In the genomic region with DNA sequence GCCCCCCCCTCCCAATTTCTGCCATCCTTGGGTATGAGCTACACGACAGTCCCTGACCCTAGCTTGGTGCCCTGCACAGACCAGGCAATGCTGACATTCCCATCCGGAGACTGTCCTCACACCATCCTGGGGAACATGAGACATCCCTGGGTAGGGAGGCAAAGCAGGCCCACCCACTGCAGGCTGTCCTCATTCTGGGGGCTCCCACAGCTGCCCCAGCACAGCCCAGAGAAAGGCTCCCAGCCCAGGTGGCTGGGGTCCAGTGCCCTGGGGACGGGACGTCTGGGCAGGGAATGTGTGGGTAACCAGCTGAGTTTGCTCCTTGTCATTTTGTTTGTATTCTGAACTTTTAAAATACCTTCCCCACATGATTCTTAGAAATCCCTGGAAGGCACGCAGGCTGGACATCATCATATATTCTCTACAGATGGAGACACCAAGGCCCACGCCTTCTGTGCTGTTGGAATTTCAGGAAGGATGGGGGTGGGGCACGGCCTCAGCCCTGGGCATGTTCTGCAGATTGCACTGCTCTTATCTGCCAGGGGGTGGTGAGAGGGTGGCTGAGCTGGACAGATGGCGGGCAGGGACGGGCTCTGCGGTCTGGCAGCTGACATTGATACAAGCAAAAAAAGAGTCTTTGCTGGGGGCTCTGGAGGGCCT, we compare ENCODE assay signal across 9 cellular contexts. TPM values are rescaled to one million over a fixed set of nuclear protein-coding genes. Genes with fewer than 3 reads are reported as not detected.
DNase-seq lines count a peak whose midpoint lies in the region; ATAC-seq and TF ChIP-seq lines count a peak whose summit lies in the region.
"Had no signal": no experiment of that assay in that cellular context is flagged by ENCODE, and none has a peak within 500 bp of the region (broad histone marks: within the 10 kb centered on the region; RNA-seq: fewer than 3 reads in every experiment).

No MANE protein-coding gene starts in this region.

- intact Hi-C loops in dorsolateral prefrontal cortex (cut with DNase I): no loop called here

- peaks cover 6% of the 10 kb centered on the region for H3K36me3 Mint-ChIP-seq in nephron (ENCODE audit: low read depth)
- peaks cover 1% of the 10 kb centered on the region for H3K36me3 Mint-ChIP-seq in activated CD8-positive, alpha-beta memory T cell treated with anti-CD3 and anti-CD28 coated beads, Interleukin-2, amount 10 ng/mL, durations not matched to agents 7 days and 5 days

- CTCF ChIA-PET in activated CD8-positive, alpha-beta memory T cell treated with anti-CD3 and anti-CD28 coated beads, Interleukin-2, amount 10 ng/mL, durations not matched to agents 7 days and 5 days (lab: Charles Lee): no interaction called here

- no peaks in the 10 kb centered on the region for H3K9me3 Mint-ChIP-seq in nephron
- no peaks in the 10 kb centered on the region for H3K9me3 Mint-ChIP-seq in activated CD8-positive, alpha-beta memory T cell treated with anti-CD3 and anti-CD28 coated beads, Interleukin-2, amount 10 ng/mL, durations not matched to agents 7 days and 5 days (ENCODE audit: low read depth)

- H3K27me3 Mint-ChIP-seq in nephron (ENCODE audit: low read depth): no peaks in the 10 kb centered on the region
- no peaks in the 10 kb centered on the region for H3K27me3 Mint-ChIP-seq in activated CD8-positive, alpha-beta memory T cell treated with anti-CD3 and anti-CD28 coated beads, Interleukin-2, amount 10 ng/mL, durations not matched to agents 7 days and 5 days

- H3K27ac Mint-ChIP-seq in nephron: peak overlapping the region in 2 of 3 experiments; percentile 46 to 69
- no peak overlapping the region for H3K27ac Mint-ChIP-seq in activated CD8-positive, alpha-beta memory T cell treated with anti-CD3 and anti-CD28 coated beads, Interleukin-2, amount 10 ng/mL, durations not matched to agents 7 days and 5 days

- peak in 6 of 56 donors; percentile 7 to 24 (median 16) for TF ChIP-seq CTCF in dorsolateral prefrontal cortex (IDR thresholded peaks at IDR 0.05 in 54 of 56, conservative IDR thresholded peaks at IDR 0.05 in 2 of 56; ENCODE audit: low read depth in 1 of 56, partially characterized antibody in 56 of 56)
- TF ChIP-seq CTCF in nephron (IDR thresholded peaks at IDR 0.05; ENCODE audit: unreplicated experiment in 3 of 3): no peak

- no peak overlapping the region for H3K4me3 Mint-ChIP-seq in nephron
- no peak overlapping the region for H3K4me3 Mint-ChIP-seq in activated CD8-positive, alpha-beta memory T cell treated with anti-CD3 and anti-CD28 coated beads, Interleukin-2, amount 10 ng/mL, durations not matched to agents 7 days and 5 days

- H3K4me3 ChIP-seq in dorsolateral prefrontal cortex: no peak overlapping the region

- no peak for ATAC-seq in HG03025 (IDR thresholded peaks at IDR 0.05; ENCODE audit: low FRiP score, unreplicated experiment)
- ATAC-seq in activated CD8-positive, alpha-beta memory T cell treated with anti-CD3 and anti-CD28 coated beads, Interleukin-2, amount 10 ng/mL, durations not matched to agents 7 days and 5 days: no peak

- H3K27ac ChIP-seq in dorsolateral prefrontal cortex: peak overlapping the region in 15 of 59 donors; percentile 2 to 64 (median 29)

- DNase-seq in DMS53 treated with DMSO at 0.1 percent for 48 hours (lab: John Stamatoyannopoulos, UW; ENCODE audit: unreplicated experiment) (peak; percentile 37), NCI-H526 treated with DMSO at 0.1 percent for 48 hours (lab: John Stamatoyannopoulos, UW) (peak; percentile 45), dorsolateral prefrontal cortex (peak; percentile 37 to 87 (median 70)), pons (ENCODE audit: low spot score) (no peak)
- no peak for DNase-seq in activated CD4-positive, alpha-beta T cell treated with anti-CD3 and anti-CD28 coated beads, Interleukin-2, amount 50 U/mL, for 48 hours
- no peak for DNase-seq in activated CD8-positive, alpha-beta memory T cell treated with anti-CD3 and anti-CD28 coated beads, Interleukin-2, amount 10 ng/mL, durations not matched to agents 7 days and 5 days
- DNase-seq: NK-92 treated with Interleukin-12 subunit alpha and Interleukin-12 subunit beta, amount 100 ng/mL, for 24 hours had no signal

- no peaks in the 10 kb centered on the region for H3K27me3 ChIP-seq in dorsolateral prefrontal cortex

- peaks cover 17% of the 10 kb centered on the region for H3K4me1 Mint-ChIP-seq in nephron
- H3K4me1 Mint-ChIP-seq in activated CD8-positive, alpha-beta memory T cell treated with anti-CD3 and anti-CD28 coated beads, Interleukin-2, amount 10 ng/mL, durations not matched to agents 7 days and 5 days: no peaks in the 10 kb centered on the region

RNA-seq across cellular contexts. Expression of a gene that starts 28.5 kb away (rescaled TPM):
- total RNA-seq in dorsolateral prefrontal cortex: 10 to 100 TPM in 77 of 120 experiments, 1 to 10 TPM in 43; 5.5 to 19.8 (median 11.0) TPM
- total RNA-seq in activated CD8-positive, alpha-beta memory T cell treated with anti-CD3 and anti-CD28 coated beads, Interleukin-2, amount 10 ng/mL, durations not matched to agents 7 days and 5 days: 1 to 10 TPM; 3.0 to 4.6 TPM

RNA-seq across cellular contexts. Expression of a gene that starts 48.1 kb away (rescaled TPM):
- total RNA-seq in dorsolateral prefrontal cortex: 10 to 100 TPM in 114 of 120 experiments, 1 to 10 TPM in 6; 7.6 to 32.7 (median 16.2) TPM
- 100 to 1,000 TPM; 124 to 129 TPM for total RNA-seq in activated CD8-positive, alpha-beta memory T cell treated with anti-CD3 and anti-CD28 coated beads, Interleukin-2, amount 10 ng/mL, durations not matched to agents 7 days and 5 days

Comparison
In these comparisons a context has a peak if more than half of its experiments do, and no peak if none do; other contexts are left out.
1. DNase-seq: peak in DMS53 treated with DMSO at 0.1 percent for 48 hours (single experiment), NCI-H526 treated with DMSO at 0.1 percent for 48 hours (single experiment) and dorsolateral prefrontal cortex (10 of 10); none in pons (single experiment), activated CD4-positive, alpha-beta T cell treated with anti-CD3 and anti-CD28 coated beads, Interleukin-2, amount 50 U/mL, for 48 hours (0 of 2) and activated CD8-positive, alpha-beta memory T cell treated with anti-CD3 and anti-CD28 coated beads, Interleukin-2, amount 10 ng/mL, durations not matched to agents 7 days and 5 days (single experiment).